ENCODE assay signal across 8 cellular contexts in genomic region chr10:103554488-103555320, GRCh38.
DNase-seq lines count a peak whose midpoint lies in the region; ATAC-seq and TF ChIP-seq lines count a peak whose summit lies in the region.

No MANE protein-coding gene starts in this region.

- H3K9ac ChIP-seq in neural progenitor cell = no peak overlapping the region

- H3K36me3 ChIP-seq in neural progenitor cell = no peaks in the 10 kb centered on the region

- no peaks in the 10 kb centered on the region for H4K20me1 ChIP-seq in neural progenitor cell (ENCODE audit: low read depth)

- H3K27me3 Mint-ChIP-seq in activated T-helper 1 cell treated with anti-CD3 and anti-CD28 coated beads, Interleukin-12 subunit alpha, Interleukin-12 subunit beta, Interleukin-2, Interleukin-4 antibody, amounts not matched to agents 30 ng/mL and 10 ng/mL and 1 ng/mL, durations not matched to agents 14 hours and 24 hours and 36 hours (ENCODE audit: insufficient read depth) = peaks cover 16% of the 10 kb centered on the region
- H3K27me3 Mint-ChIP-seq in neural progenitor cell (ENCODE audit: insufficient read depth, low read depth) = peaks cover 23% of the 10 kb centered on the region

- H3F3A ChIP-seq in neural progenitor cell (ENCODE audit: low read depth) = peaks cover 5% of the 10 kb centered on the region

- H3K27ac Mint-ChIP-seq in activated T-helper 1 cell treated with anti-CD3 and anti-CD28 coated beads, Interleukin-12 subunit alpha, Interleukin-12 subunit beta, Interleukin-2, Interleukin-4 antibody, amounts not matched to agents 30 ng/mL and 10 ng/mL and 1 ng/mL, durations not matched to agents 14 hours and 24 hours and 36 hours = no peak overlapping the region
- no peak overlapping the region for H3K27ac Mint-ChIP-seq in neural progenitor cell

- peak overlapping the region; percentile 72 for H3K4me3 Mint-ChIP-seq in activated T-helper 1 cell treated with anti-CD3 and anti-CD28 coated beads, Interleukin-12 subunit alpha, Interleukin-12 subunit beta, Interleukin-2, Interleukin-4 antibody, amounts not matched to agents 30 ng/mL and 10 ng/mL and 1 ng/mL, durations not matched to agents 14 hours and 24 hours and 36 hours
- peak overlapping the region; percentile 75 for H3K4me3 Mint-ChIP-seq in neural progenitor cell

- H3K27ac ChIP-seq in neural progenitor cell = no peak overlapping the region

- DNase-seq in NCI-H1436 (lab: John Stamatoyannopoulos, UW) = peak; percentile 54
- DNase-seq in NCI-H1436 treated with DMSO at 0.1 percent for 48 hours (lab: John Stamatoyannopoulos, UW) = no peak
- peak; percentile 73 for DNase-seq in NCI-H2171 treated with DMSO at 0.1 percent for 48 hours (lab: John Stamatoyannopoulos, UW)
- DNase-seq in activated T-helper 1 cell treated with anti-CD3 and anti-CD28 coated beads, Interleukin-12 subunit alpha, Interleukin-12 subunit beta, Interleukin-2, Interleukin-4 antibody, amounts not matched to agents 30 ng/mL and 10 ng/mL and 1 ng/mL, durations not matched to agents 14 hours and 24 hours and 36 hours (ENCODE audit: low spot score) = peak; percentile 16
- peak; percentile 55 for DNase-seq in fibroblast of villous mesenchyme (ENCODE audit: low read depth)
- peak; percentile 76 for DNase-seq in neural progenitor cell (ENCODE audit: low spot score)
- DNase-seq in NCI-H446 (lab: John Stamatoyannopoulos, UW) = no peak

- intact Hi-C loops in activated T-helper 1 cell treated with anti-CD3 and anti-CD28 coated beads, Interleukin-12 subunit alpha, Interleukin-12 subunit beta, Interleukin-2, Interleukin-4 antibody, amounts not matched to agents 30 ng/mL and 10 ng/mL and 1 ng/mL, durations not matched to agents 14 hours and 24 hours and 36 hours (cut with micrococcal nuclease) = loop anchor here (1.0 to 2.0 kb wide), 3 partner anchors 32 to 60 kb away; no protein-coding TSS in a partner anchor

- no peaks in the 10 kb centered on the region for H3K9me3 ChIP-seq in neural progenitor cell (ENCODE audit: low read depth)

- H2AFZ ChIP-seq in neural progenitor cell (replicated peaks) = peak overlapping the region; percentile 68

- H3K4me2 ChIP-seq in neural progenitor cell = peak overlapping the region; percentile 98

- TF ChIP-seq CTCF in fibroblast of villous mesenchyme (IDR thresholded peaks at IDR 0.05; ENCODE audit: insufficient read depth, low read depth, low read length) (no peak), neural progenitor cell (IDR thresholded peaks at IDR 0.05) (no peak)

- ATAC-seq in GM18909 (IDR thresholded peaks at IDR 0.05; ENCODE audit: poor library complexity, unreplicated experiment) = no peak

- peaks cover 19% of the 10 kb centered on the region for H3K4me1 Mint-ChIP-seq in activated T-helper 1 cell treated with anti-CD3 and anti-CD28 coated beads, Interleukin-12 subunit alpha, Interleukin-12 subunit beta, Interleukin-2, Interleukin-4 antibody, amounts not matched to agents 30 ng/mL and 10 ng/mL and 1 ng/mL, durations not matched to agents 14 hours and 24 hours and 36 hours (ENCODE audit: low read depth)
- peaks cover 17% of the 10 kb centered on the region for H3K4me1 Mint-ChIP-seq in neural progenitor cell

- H3K9me3 Mint-ChIP-seq in activated T-helper 1 cell treated with anti-CD3 and anti-CD28 coated beads, Interleukin-12 subunit alpha, Interleukin-12 subunit beta, Interleukin-2, Interleukin-4 antibody, amounts not matched to agents 30 ng/mL and 10 ng/mL and 1 ng/mL, durations not matched to agents 14 hours and 24 hours and 36 hours = no peaks in the 10 kb centered on the region
- H3K9me3 Mint-ChIP-seq in neural progenitor cell = no peaks in the 10 kb centered on the region

- no peaks in the 10 kb centered on the region for H3K36me3 Mint-ChIP-seq in activated T-helper 1 cell treated with anti-CD3 and anti-CD28 coated beads, Interleukin-12 subunit alpha, Interleukin-12 subunit beta, Interleukin-2, Interleukin-4 antibody, amounts not matched to agents 30 ng/mL and 10 ng/mL and 1 ng/mL, durations not matched to agents 14 hours and 24 hours and 36 hours (ENCODE audit: low read depth)
- no peaks in the 10 kb centered on the region for H3K36me3 Mint-ChIP-seq in neural progenitor cell

- no peaks in the 10 kb centered on the region for H3K79me2 ChIP-seq in neural progenitor cell (ENCODE audit: low read depth)

- peaks cover 33% of the 10 kb centered on the region for H3K27me3 ChIP-seq in neural progenitor cell

- peaks cover 11% of the 10 kb centered on the region for H3K4me1 ChIP-seq in neural progenitor cell

- peak overlapping the region; percentile 36 for H3K4me3 ChIP-seq in fibroblast of villous mesenchyme (ENCODE audit: low read depth, low read length)
- H3K4me3 ChIP-seq in neural progenitor cell = peak overlapping the region; percentile 63

Comparison
In these comparisons a context has a peak if more than half of its experiments do, and no peak if none do; other contexts are left out.
1. DNase-seq: peak in NCI-H1436 (single experiment), NCI-H2171 treated with DMSO at 0.1 percent for 48 hours (single experiment), activated T-helper 1 cell treated with anti-CD3 and anti-CD28 coated beads, Interleukin-12 subunit alpha, Interleukin-12 subunit beta, Interleukin-2, Interleukin-4 antibody, amounts not matched to agents 30 ng/mL and 10 ng/mL and 1 ng/mL, durations not matched to agents 14 hours and 24 hours and 36 hours (single experiment), fibroblast of villous mesenchyme (single experiment) and neural progenitor cell (single experiment); none in NCI-H1436 treated with DMSO at 0.1 percent for 48 hours (single experiment) and NCI-H446 (0 of 2).